ENCODE assay signal across 17 cellular contexts in genomic region chr21:17370263-17370662, GRCh38.
A peak's percentile ranks its signal among the peaks of the same experiment; 100 is the strongest.
DNase-seq lines count a peak whose midpoint lies in the region; ATAC-seq and TF ChIP-seq lines count a peak whose summit lies in the region.
"Had no signal": no experiment of that assay in that cellular context is flagged by ENCODE, and none has a peak within 500 bp of the region (broad histone marks: within the 10 kb centered on the region; RNA-seq: fewer than 3 reads in every experiment).

No MANE protein-coding gene starts in this region.

- H3K4me2 ChIP-seq in IMR-90 (ENCODE audit: low read depth, low read length), result no peak overlapping the region

- intact Hi-C loops in IMR-90 (cut with micrococcal nuclease) (no loop called here), stomach (cut with DNase I; ENCODE audit: low total_unique reads) (no loop called here), Right ventricle myocardium inferior (cut with DNase I) (no loop called here)

- no peak overlapping the region for H2AK5ac ChIP-seq in IMR-90 (ENCODE audit: low read depth, low read length)

- H3K4me3 ChIP-seq in IMR-90 (ENCODE audit: insufficient read depth, low read depth, low read length) (no peak overlapping the region), stomach (no peak overlapping the region)
- H3K4me3 ChIP-seq: esophagus muscularis mucosa had no signal

- no peak overlapping the region for H2BK120ac ChIP-seq in IMR-90 (ENCODE audit: low read depth, low read length)

- H3K4me3 Mint-ChIP-seq in WTC11, result no peak overlapping the region

- no peak for DNase-seq in IMR-90
- DNase-seq in WTC11 (ENCODE audit: low spot score), result no peak
- peak; percentile 32 for DNase-seq in iPS-NIHi11 (ENCODE audit: low spot score)
- peak; percentile 65 for DNase-seq in stomach
- no peak for DNase-seq in MV-4-11 (lab: John Stamatoyannopoulos, UW)
- DNase-seq in stimulated activated naive CD8-positive, alpha-beta T cell treated with anti-CD3 and anti-CD28 coated beads, Interleukin-15, Interleukin-2, amounts not matched to agents 100 U/mL and 50 U/mL, for 24 hours, result no peak
- no peak for DNase-seq in Right ventricle myocardium inferior (ENCODE audit: missing footprints)
- DNase-seq: activated T-cell treated with anti-CD3 and anti-CD28 coated beads for 4 hours; DMS79; GOT3; KG1; NCI-H1048; nucleus accumbens; stimulated activated CD4-positive, alpha-beta T cell treated with anti-CD3 and anti-CD28 coated beads, Interleukin-2, amount 100 ng/mL, for 24 hours; substantia nigra had no signal

- H3K36me3 ChIP-seq in IMR-90 (ENCODE audit: control insufficient read depth, insufficient read depth, low read length), result no peaks in the 10 kb centered on the region
- no peaks in the 10 kb centered on the region for H3K36me3 ChIP-seq in stomach
- H3K36me3 ChIP-seq: esophagus muscularis mucosa had no signal

- no peak overlapping the region for H3K56ac ChIP-seq in IMR-90 (ENCODE audit: extremely low read depth, insufficient read depth, low read length)

- H2AK9ac ChIP-seq in IMR-90 (replicated peaks; ENCODE audit: low read depth, low read length, poor library complexity), result no peak overlapping the region

- CTCF ChIA-PET in IMR-90 (lab: Yijun Ruan, JAX) (no interaction called here), WTC11 (lab: Charles Lee) (interaction anchor here (0.6 to 1.3 kb wide), 2 partner anchors 17 to 43 kb away, joined by 3 read pairs; no protein-coding TSS in a partner anchor)

- in situ Hi-C loops in IMR-90 (cut with MboI; ENCODE audit: low sequenced_read_pairs), result no loop called here

- no peak overlapping the region for H4K5ac ChIP-seq in IMR-90 (ENCODE audit: low read depth, low read length)

- H3K27me3 ChIP-seq in IMR-90 (ENCODE audit: control insufficient read depth, insufficient read depth, low read length) (no peaks in the 10 kb centered on the region), stomach (no peaks in the 10 kb centered on the region)
- H3K27me3 ChIP-seq: esophagus muscularis mucosa had no signal

- no peak overlapping the region for H4K91ac ChIP-seq in IMR-90 (ENCODE audit: insufficient read depth, low read depth, low read length)

- no peak overlapping the region; the same call in 1 of the 2 replicates for H3K4ac ChIP-seq in IMR-90 (ENCODE audit: low read depth, low read length)

- no peak overlapping the region for H2AFZ ChIP-seq in IMR-90 (replicated peaks; ENCODE audit: low read length, poor library complexity)

- TF ChIP-seq CTCF in IMR-90 (conservative IDR thresholded peaks at IDR 0.05; ENCODE audit: low read depth, low read length) (no peak), WTC11 (IDR thresholded peaks at IDR 0.05) (no peak), stomach (IDR thresholded peaks at IDR 0.05) (no peak)

- no TSS peak for BruUV-seq in IMR-90 (replicated peaks; lab: Mats Ljungman, UMichigan)

- H2BK5ac ChIP-seq in IMR-90 (ENCODE audit: low read depth, low read length, poor library complexity, severe bottlenecking), result no peak overlapping the region

- H3K14ac ChIP-seq in IMR-90 (replicated peaks; ENCODE audit: low read depth, low read length), result no peak overlapping the region

- peaks cover 2% of the 10 kb centered on the region; the same call in 1 of the 2 replicates for H3K9me1 ChIP-seq in IMR-90 (ENCODE audit: insufficient read depth, low read length)

- H3K79me1 ChIP-seq in IMR-90 (ENCODE audit: low read depth in 1 of 2, low read length in 2 of 2), result no peaks in the 10 kb centered on the region

- no peak overlapping the region for H4K8ac ChIP-seq in IMR-90 (ENCODE audit: low read depth in 2 of 2, low read length in 2 of 2)

- dilution Hi-C loops in IMR-90 (cut with HindIII; ENCODE audit: low sequenced_read_pairs, unreplicated experiment), result no loop called here

- TF ChIP-seq RAD21 in IMR-90 (IDR thresholded peaks at IDR 0.05; ENCODE audit: low read length), result no peak

- H3K9me3 ChIP-seq in IMR-90 (ENCODE audit: control insufficient read depth, insufficient read depth, low read length) (no peaks in the 10 kb centered on the region), stomach (no peaks in the 10 kb centered on the region)
- H3K9me3 ChIP-seq: esophagus muscularis mucosa had no signal

- H3K36me3 Mint-ChIP-seq in WTC11, result peaks cover 12% of the 10 kb centered on the region
- H3K36me3 Mint-ChIP-seq: activated naive CD4-positive, alpha-beta T cell treated with anti-CD3 and anti-CD28 coated beads, Interleukin-2, amount 50 U/mL, for 72 hours had no signal

- H3K27ac Mint-ChIP-seq in WTC11, result no peak overlapping the region
- H3K27ac Mint-ChIP-seq: activated naive CD4-positive, alpha-beta T cell treated with anti-CD3 and anti-CD28 coated beads, Interleukin-2, amount 50 U/mL, for 72 hours had no signal

- H3K4me1 Mint-ChIP-seq in WTC11, result peaks cover 38% of the 10 kb centered on the region

- no peaks in the 10 kb centered on the region for H3K27me3 Mint-ChIP-seq in WTC11 (ENCODE audit: low read depth)

- no peak for ATAC-seq in IMR-90 (ENCODE audit: low read depth)
- no peak; the same call in 1 of the 2 replicates for ATAC-seq in WTC11
- no peak for ATAC-seq in stimulated activated naive CD8-positive, alpha-beta T cell treated with anti-CD3 and anti-CD28 coated beads, Interleukin-15, Interleukin-2, amounts not matched to agents 100 U/mL and 50 U/mL, for 24 hours
- ATAC-seq in Right ventricle myocardium inferior, result no peak
- ATAC-seq: activated naive CD4-positive, alpha-beta T cell treated with anti-CD3 and anti-CD28 coated beads, Interleukin-2, amount 50 U/mL, for 72 hours had no signal

- H3K27ac ChIP-seq in IMR-90 (ENCODE audit: insufficient read depth, low read length) (no peak overlapping the region), stomach (peak overlapping the region in 1 of 5 donors; percentile 45)
- H3K27ac ChIP-seq: esophagus muscularis mucosa had no signal

- H2BK15ac ChIP-seq in IMR-90 (ENCODE audit: low read depth, low read length), result no peak overlapping the region

- H3K9ac ChIP-seq in IMR-90 (ENCODE audit: low read depth, low read length), result no peak overlapping the region

- peaks cover 13% of the 10 kb centered on the region for H3K9me3 Mint-ChIP-seq in WTC11
- H3K9me3 Mint-ChIP-seq: activated naive CD4-positive, alpha-beta T cell treated with anti-CD3 and anti-CD28 coated beads, Interleukin-2, amount 50 U/mL, for 72 hours had no signal

- no peaks in the 10 kb centered on the region for H4K20me1 ChIP-seq in IMR-90 (ENCODE audit: insufficient read depth, low read length)

- POLR2A ChIA-PET in IMR-90 (lab: Charles Lee; ENCODE audit: unreplicated experiment), result no interaction called here
- POLR2A ChIA-PET in WTC11 (lab: Charles Lee), result no interaction called here

- H2BK20ac ChIP-seq in IMR-90 (ENCODE audit: low read depth, low read length), result peak overlapping the region; percentile 42; the same call in 1 of the 2 replicates

- TF ChIP-seq EP300 in stomach (IDR thresholded peaks at IDR 0.05), result no peak

- H3K4me1 ChIP-seq in IMR-90 (ENCODE audit: control insufficient read depth, insufficient read depth, low read length) (peaks cover 2% of the 10 kb centered on the region; the same call in 1 of the 2 replicates), stomach (no peaks in the 10 kb centered on the region)
- H3K4me1 ChIP-seq: esophagus muscularis mucosa had no signal

- TF ChIP-seq POLR2A in IMR-90 (IDR thresholded peaks at IDR 0.05; ENCODE audit: low read depth, low read length) (no peak), stomach (IDR thresholded peaks at IDR 0.05) (no peak)

- WGBS in IMR-90 (ENCODE audit: extremely low coverage in 2 of 2, insufficient read length in 1 of 2), 2 experiments, result no CpG with 5 or more reads among the region's 5 CpGs
- WGBS in stomach, 5 donors, result 38 to 54% (median 45%) methylated on average over 5 of the region's 5 CpGs

- no peak overlapping the region for H3K18ac ChIP-seq in IMR-90 (ENCODE audit: low read depth, low read length)

- no peak overlapping the region for H3K23ac ChIP-seq in IMR-90 (ENCODE audit: low read depth, low read length)

TF ChIP-seq in IMR-90, 13 proteins besides CTCF, POLR2A, EP300 and RAD21 (continues in another document):
- TF ChIP-seq FOS (IDR thresholded peaks at IDR 0.05; ENCODE audit: low read depth, low read length) (no peak), USF2 (IDR thresholded peaks at IDR 0.05; ENCODE audit: low read depth, low read length) (no peak), CEBPB (IDR thresholded peaks at IDR 0.05; ENCODE audit: low read depth, low read length) (no peak), MAFK (IDR thresholded peaks at IDR 0.05; ENCODE audit: low read depth, low read length) (no peak), MAZ (IDR thresholded peaks at IDR 0.05; ENCODE audit: borderline replicate concordance, low read depth, low read length) (no peak), NFE2L2 (IDR thresholded peaks at IDR 0.05; ENCODE audit: low read depth, low read length) (no peak), MXI1 (IDR thresholded peaks at IDR 0.05; ENCODE audit: borderline replicate concordance, low read depth, low read length) (no peak), SMC3 (IDR thresholded peaks at IDR 0.05; ENCODE audit: low read depth, low read length) (no peak)

TF ChIP-seq in WTC11, 78 proteins besides CTCF, POLR2A, EP300 and RAD21:
- TF ChIP-seq USF1 (CRISPR knock-in tag; IDR thresholded peaks at IDR 0.05) (no peak), GTF2I (CRISPR knock-in tag; conservative IDR thresholded peaks at IDR 0.05) (no peak), USF2 (CRISPR knock-in tag; IDR thresholded peaks at IDR 0.05) (peak; percentile 34), FOXP1 (CRISPR knock-in tag; IDR thresholded peaks at IDR 0.05; ENCODE audit: borderline replicate concordance) (no peak), CREB1 (CRISPR knock-in tag; IDR thresholded peaks at IDR 0.05) (no peak)
TF ChIP-seq in WTC11: peak in this region for 1.

Comparison
In these comparisons a context has a peak if more than half of its experiments do, and no peak if none do; other contexts are left out.
1. DNase-seq: peak in iPS-NIHi11 (single experiment) and stomach (single experiment); none in IMR-90 (single experiment), WTC11 (single experiment), MV-4-11 (single experiment), stimulated activated naive CD8-positive, alpha-beta T cell treated with anti-CD3 and anti-CD28 coated beads, Interleukin-15, Interleukin-2, amounts not matched to agents 100 U/mL and 50 U/mL, for 24 hours (single experiment) and Right ventricle myocardium inferior (single experiment).